In genomic region chr11:111299111-111300026, GRCh38 we compare ENCODE assay signal across 8 cellular contexts. TPM values are rescaled to one million over a fixed set of nuclear protein-coding genes. Genes with fewer than 3 reads are reported as not detected.
DNase-seq lines count a peak whose midpoint lies in the region; ATAC-seq and TF ChIP-seq lines count a peak whose summit lies in the region.

No MANE protein-coding gene starts in this region.

- H3K36me3 Mint-ChIP-seq in stimulated activated naive CD8-positive, alpha-beta T cell treated with anti-CD3 and anti-CD28 coated beads, Interleukin-15, Interleukin-2, amounts not matched to agents 100 ng/mL and 50 ng/mL, for 24 hours (ENCODE audit: low read depth) = no peaks in the 10 kb centered on the region

- peak overlapping the region; percentile 21 for H3K4me3 Mint-ChIP-seq in stimulated activated naive CD8-positive, alpha-beta T cell treated with anti-CD3 and anti-CD28 coated beads, Interleukin-15, Interleukin-2, amounts not matched to agents 100 ng/mL and 50 ng/mL, for 24 hours

- no peaks in the 10 kb centered on the region for H3K4me1 Mint-ChIP-seq in stimulated activated naive CD8-positive, alpha-beta T cell treated with anti-CD3 and anti-CD28 coated beads, Interleukin-15, Interleukin-2, amounts not matched to agents 100 ng/mL and 50 ng/mL, for 24 hours (ENCODE audit: low read depth)

- no peak overlapping the region for H3K27ac Mint-ChIP-seq in stimulated activated naive CD8-positive, alpha-beta T cell treated with anti-CD3 and anti-CD28 coated beads, Interleukin-15, Interleukin-2, amounts not matched to agents 100 ng/mL and 50 ng/mL, for 24 hours

- TF ChIP-seq CTCF in AG09309 (IDR thresholded peaks at IDR 0.05; ENCODE audit: control insufficient read depth, insufficient read depth, low read depth, low read length, missing control alignments) = peak; percentile 60

- H3K9me3 Mint-ChIP-seq in stimulated activated naive CD8-positive, alpha-beta T cell treated with anti-CD3 and anti-CD28 coated beads, Interleukin-15, Interleukin-2, amounts not matched to agents 100 ng/mL and 50 ng/mL, for 24 hours = no peaks in the 10 kb centered on the region

- peak overlapping the region; percentile 52 for H3K4me3 ChIP-seq in AG09309 (ENCODE audit: control insufficient read depth, low read depth, low read length)

- ATAC-seq in GM19397 (IDR thresholded peaks at IDR 0.05; ENCODE audit: unreplicated experiment) (peak; percentile 55), left colon (peak; percentile 72), HG03025 (IDR thresholded peaks at IDR 0.05; ENCODE audit: low FRiP score, unreplicated experiment) (no peak)

- peaks cover 41% of the 10 kb centered on the region for H3K27me3 Mint-ChIP-seq in stimulated activated naive CD8-positive, alpha-beta T cell treated with anti-CD3 and anti-CD28 coated beads, Interleukin-15, Interleukin-2, amounts not matched to agents 100 ng/mL and 50 ng/mL, for 24 hours

- no peak for DNase-seq in AG09309 (ENCODE audit: low read depth)
- peak; percentile 16 for DNase-seq in LHCN-M2 (ENCODE audit: low read depth)
- peak; percentile 31 for DNase-seq in cerebellum (ENCODE audit: low spot score)
- DNase-seq in left colon = peak; percentile 59 to 82
- no peak for DNase-seq in NCI-H1930 (lab: John Stamatoyannopoulos, UW)

- intact Hi-C loops in left colon (cut with DNase I, micrococcal nuclease) = loop anchor here in 1 of 2 donors (5.0 kb wide), 1 partner anchor 118 kb away; no protein-coding TSS in a partner anchor

RNA-seq across cellular contexts. Expression of gene POU2AF3, which starts 1.0 kb away (rescaled TPM):
- total RNA-seq in LHCN-M2 (2014; rRNA removed) = not detected in 2 replicates
- polyA plus RNA-seq in LHCN-M2 (2012) = not detected
- 0.73 TPM for total RNA-seq in cerebellum
- 1 to 10 TPM; 6.0 to 6.6 TPM for total RNA-seq in left colon

RNA-seq across cellular contexts. Expression of gene POU2AF2, which starts 53.8 kb away (rescaled TPM):
- total RNA-seq in LHCN-M2 (2014; rRNA removed) = not detected in 2 replicates
- polyA plus RNA-seq in LHCN-M2 (2012) = not detected
- total RNA-seq in cerebellum = not detected
- total RNA-seq in left colon = 1 to 10 TPM; 1.4 to 1.5 TPM

Comparison
In these comparisons a context has a peak if more than half of its experiments do, and no peak if none do; other contexts are left out.
1. DNase-seq: peak in LHCN-M2 (single experiment), cerebellum (single experiment) and left colon (2 of 2); none in AG09309 (single experiment) and NCI-H1930 (0 of 2).